In genomic region chr1:15617173-15617873, GRCh38 we compare ENCODE assay signal across 1 cellular context.
TF ChIP-seq lines count a peak whose summit lies in the region.

TSS of gene DDI2 (plus strand) at chr1:15617458. CDS start at chr1:15617671, 213 bp downstream.

TF ChIP-seq in SK-N-SH, 30 proteins besides CTCF, POLR2A, EP300 and RAD21 (continued from another document):
- TF ChIP-seq NRF1 (IDR thresholded peaks at IDR 0.05; ENCODE audit: low read depth, low read length) (peak; percentile 33; the same call in 1 of the 2 replicates), YY1 (IDR thresholded peaks at IDR 0.05; ENCODE audit: low read depth) (no peak), GATA2 (CRISPR knock-in tag; IDR thresholded peaks at IDR 0.05) (no peak), EZH2phosphoT487 (IDR thresholded peaks at IDR 0.05; ENCODE audit: borderline replicate concordance, low read depth) (no peak), SMC3 (IDR thresholded peaks at IDR 0.05; ENCODE audit: low read depth, low read length) (no peak), ZBTB33 (IDR thresholded peaks at IDR 0.05; ENCODE audit: borderline replicate concordance, low read depth) (no peak), TCF12 (IDR thresholded peaks at IDR 0.05) (no peak), FOSL2 (IDR thresholded peaks at IDR 0.05; ENCODE audit: borderline replicate concordance, low read depth) (peak; percentile 72; the same call in 1 of the 2 replicates), SIN3A (IDR thresholded peaks at IDR 0.05; ENCODE audit: borderline replicate concordance, low read depth, low read length) (no peak; the same call in 1 of the 2 replicates)
